ENCODE assay signal across 13 cellular contexts in genomic region chr10:110863956-110864355, GRCh38. TPM values are rescaled to one million over a fixed set of nuclear protein-coding genes. Genes with fewer than 3 reads are reported as not detected.
DNase-seq lines count a peak whose midpoint lies in the region; ATAC-seq and TF ChIP-seq lines count a peak whose summit lies in the region.
"Had no signal": no experiment of that assay in that cellular context is flagged by ENCODE, and none has a peak within 500 bp of the region (broad histone marks: within the 10 kb centered on the region; RNA-seq: fewer than 3 reads in every experiment).

No MANE protein-coding gene starts in this region.

- H3K36me3 ChIP-seq in DOHH2 (ENCODE audit: control insufficient read depth, low read length) = no peaks in the 10 kb centered on the region
- no peaks in the 10 kb centered on the region for H3K36me3 ChIP-seq in SU-DHL-6 (ENCODE audit: low read length)
- H3K36me3 ChIP-seq in smooth muscle cell (ENCODE audit: low read depth) = no peaks in the 10 kb centered on the region

- DNase-seq in effector memory CD8-positive, alpha-beta T cell = no peak
- no peak for DNase-seq in smooth muscle cell (lab: John Stamatoyannopoulos, UW; ENCODE audit: unreplicated experiment)
- no peak for DNase-seq in iPS-NIHi7 (ENCODE audit: extremely low spot score)
- DNase-seq: activated CD4-positive, alpha-beta T cell treated with anti-CD3 and anti-CD28 coated beads, Interleukin-2, amount 50 U/mL, for 48 hours; Calu3; NCI-H187 treated with DMSO at 0.1 percent for 48 hours; NK-92 treated with Interleukin-12 subunit alpha and Interleukin-12 subunit beta, amount 100 ng/mL, for 24 hours had no signal

- H3F3A ChIP-seq in DOHH2 (ENCODE audit: control insufficient read depth, insufficient read depth) (peaks cover 39% of the 10 kb centered on the region), SU-DHL-6 (ENCODE audit: insufficient read depth) (peaks cover 71% of the 10 kb centered on the region), smooth muscle cell (ENCODE audit: low read depth) (peaks cover 6% of the 10 kb centered on the region)

- H3K27ac ChIP-seq in DOHH2 (ENCODE audit: low read depth, low read length) (peak overlapping the region; percentile 93), SU-DHL-6 (ENCODE audit: low read depth, low read length) (peak overlapping the region; percentile 89), smooth muscle cell (ENCODE audit: low read depth) (no peak overlapping the region)

- H3K27me3 Mint-ChIP-seq in effector memory CD8-positive, alpha-beta T cell = no peaks in the 10 kb centered on the region

- H3K4me1 ChIP-seq in DOHH2 (ENCODE audit: control insufficient read depth, low read length) (peaks cover 99% of the 10 kb centered on the region), smooth muscle cell (ENCODE audit: low read depth) (peaks cover 9% of the 10 kb centered on the region)

- H3K9me2 ChIP-seq in DOHH2 (replicated peaks; ENCODE audit: control insufficient read depth, low read length) (no peaks in the 10 kb centered on the region), SU-DHL-6 (replicated peaks; ENCODE audit: insufficient read depth, low read length) (no peaks in the 10 kb centered on the region)

- no peaks in the 10 kb centered on the region for H3K9me3 ChIP-seq in DOHH2 (ENCODE audit: control insufficient read depth, insufficient read depth, low read length)
- H3K9me3 ChIP-seq in SU-DHL-6 (ENCODE audit: insufficient read depth, low read length) = no peaks in the 10 kb centered on the region
- H3K9me3 ChIP-seq in smooth muscle cell (replicated peaks; ENCODE audit: low read depth) = no peaks in the 10 kb centered on the region

- no peaks in the 10 kb centered on the region for H3K9me3 Mint-ChIP-seq in effector memory CD8-positive, alpha-beta T cell

- no peak for ATAC-seq in effector memory CD8-positive, alpha-beta T cell (replicated peaks)
- ATAC-seq in GM19467 (IDR thresholded peaks at IDR 0.05; ENCODE audit: unreplicated experiment) (no peak), HG03565 (IDR thresholded peaks at IDR 0.05; ENCODE audit: unreplicated experiment) (no peak), GM21367 (IDR thresholded peaks at IDR 0.05; ENCODE audit: unreplicated experiment) (no peak)

- TF ChIP-seq CTCF in DOHH2 (IDR thresholded peaks at IDR 0.05; ENCODE audit: low read depth, low read length, poor library complexity, severe bottlenecking) (no peak), SU-DHL-6 (IDR thresholded peaks at IDR 0.05; ENCODE audit: insufficient read depth, low read length, poor library complexity, severe bottlenecking) (no peak), smooth muscle cell (IDR thresholded peaks at IDR 0.05; ENCODE audit: borderline replicate concordance, insufficient read depth, poor library complexity, severe bottlenecking) (no peak)

- peak overlapping the region; percentile 23 to 87 for H3K4me3 Mint-ChIP-seq in effector memory CD8-positive, alpha-beta T cell

- peaks cover 83 to 90% of the 10 kb centered on the region in 2 donors for H3K4me1 Mint-ChIP-seq in effector memory CD8-positive, alpha-beta T cell (ENCODE audit: low read depth in 2 of 2)

- peaks cover 15% of the 10 kb centered on the region for H3K36me3 Mint-ChIP-seq in effector memory CD8-positive, alpha-beta T cell (ENCODE audit: insufficient read depth)

- H2AFZ ChIP-seq in SU-DHL-6 (ENCODE audit: low read depth, low read length, severe bottlenecking) (no peak overlapping the region), smooth muscle cell (ENCODE audit: low read depth) (peak overlapping the region; percentile 10)

- H3K4me3 ChIP-seq in DOHH2 (ENCODE audit: low read length) (peak overlapping the region; percentile 52), SU-DHL-6 (ENCODE audit: insufficient read depth, low read length, poor library complexity, severe bottlenecking) (no peak overlapping the region), smooth muscle cell (no peak overlapping the region)

- H4K20me1 ChIP-seq in DOHH2 (ENCODE audit: control insufficient read depth, insufficient read depth, low read depth, low read length) = no peaks in the 10 kb centered on the region
- H4K20me1 ChIP-seq in SU-DHL-6 (ENCODE audit: low read depth, low read length) = no peaks in the 10 kb centered on the region
- H4K20me1 ChIP-seq in smooth muscle cell (ENCODE audit: low read depth) = no peaks in the 10 kb centered on the region

- H3K27ac Mint-ChIP-seq in effector memory CD8-positive, alpha-beta T cell = peak overlapping the region; percentile 87 to 99

- WGBS in smooth muscle cell (ENCODE audit: low lambda C conversion rate) = 97% methylated on average over 2 of the region's 2 CpGs

- H3K9ac ChIP-seq in SU-DHL-6 (ENCODE audit: low read length) (no peak overlapping the region), smooth muscle cell (ENCODE audit: low read depth) (no peak overlapping the region)
- H3K9ac ChIP-seq: GM23248 had no signal

- H3K27me3 ChIP-seq in DOHH2 (ENCODE audit: control insufficient read depth, low read length) (no peaks in the 10 kb centered on the region), SU-DHL-6 (ENCODE audit: low read length) (no peaks in the 10 kb centered on the region), smooth muscle cell (ENCODE audit: low read depth) (no peaks in the 10 kb centered on the region)

- H3K79me2 ChIP-seq in DOHH2 (ENCODE audit: control insufficient read depth, low read length) (no peaks in the 10 kb centered on the region), SU-DHL-6 (ENCODE audit: insufficient read depth, low read length) (no peaks in the 10 kb centered on the region), smooth muscle cell (ENCODE audit: low read depth) (no peaks in the 10 kb centered on the region)

- H3K4me2 ChIP-seq in DOHH2 (ENCODE audit: low read length) = peak overlapping the region; percentile 74
- H3K4me2 ChIP-seq in SU-DHL-6 (ENCODE audit: low read depth, low read length, poor library complexity, severe bottlenecking) = peak overlapping the region; percentile 69
- H3K4me2 ChIP-seq in smooth muscle cell = no peak overlapping the region

RNA-seq across cellular contexts. Expression of gene PDCD4, which starts 7.8 kb away (rescaled TPM):
- 67.0 and 73.5 TPM in 2 replicates for total RNA-seq in smooth muscle cell
- polyA plus RNA-seq in smooth muscle cell = 124 and 141 TPM in 2 replicates

RNA-seq across cellular contexts. Expression of gene BBIP1, which starts 55.0 kb away (rescaled TPM):
- 19.5 and 22.3 TPM in 2 replicates for total RNA-seq in smooth muscle cell
- polyA plus RNA-seq in smooth muscle cell = 17.8 and 26.3 TPM in 2 replicates

RNA-seq across cellular contexts. Expression of gene SHOC2, which starts 55.4 kb away (rescaled TPM):
- 45.1 and 54.4 TPM in 2 replicates for total RNA-seq in smooth muscle cell
- 19.3 and 22.7 TPM in 2 replicates for polyA plus RNA-seq in smooth muscle cell
